Comparison of ENCODE assay signal across 8 cellular contexts in the genomic region with DNA sequence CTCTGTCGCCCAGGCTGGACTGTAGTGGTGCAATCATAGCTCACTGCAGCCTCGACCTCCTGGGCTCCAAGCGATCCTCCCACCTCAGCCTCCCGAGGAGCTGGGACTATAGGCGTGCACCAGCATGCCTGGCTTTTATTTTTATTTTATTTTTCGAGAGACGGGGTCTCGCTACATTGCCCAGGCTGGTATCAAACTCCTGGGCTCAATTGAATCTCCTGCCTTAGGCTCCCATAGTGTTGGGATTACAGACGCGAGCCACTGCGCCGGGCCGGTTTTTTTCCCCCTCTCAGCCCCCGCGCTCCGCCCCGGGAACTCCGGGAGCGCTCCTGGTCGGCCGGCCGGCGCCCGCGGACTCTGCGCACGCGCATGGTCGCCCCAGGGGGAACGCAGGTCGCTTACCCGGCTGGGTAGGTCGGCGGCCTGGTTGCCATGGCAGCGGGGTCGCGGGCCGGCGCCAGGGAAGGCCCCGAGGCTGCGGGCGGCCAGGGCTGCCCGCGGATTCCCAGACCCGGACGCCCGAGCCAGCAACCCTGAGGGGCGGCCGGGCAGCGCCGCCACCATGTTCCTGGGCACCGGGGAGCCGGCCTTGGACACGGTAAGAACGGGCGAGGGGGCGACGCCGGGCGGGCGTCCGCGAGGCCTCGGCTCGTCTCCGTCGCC. TPM values are rescaled to one million over a fixed set of nuclear protein-coding genes. Genes with fewer than 3 reads are reported as not detected.
DNase-seq lines count a peak whose midpoint lies in the region; ATAC-seq and TF ChIP-seq lines count a peak whose summit lies in the region.

A gene with protein sequence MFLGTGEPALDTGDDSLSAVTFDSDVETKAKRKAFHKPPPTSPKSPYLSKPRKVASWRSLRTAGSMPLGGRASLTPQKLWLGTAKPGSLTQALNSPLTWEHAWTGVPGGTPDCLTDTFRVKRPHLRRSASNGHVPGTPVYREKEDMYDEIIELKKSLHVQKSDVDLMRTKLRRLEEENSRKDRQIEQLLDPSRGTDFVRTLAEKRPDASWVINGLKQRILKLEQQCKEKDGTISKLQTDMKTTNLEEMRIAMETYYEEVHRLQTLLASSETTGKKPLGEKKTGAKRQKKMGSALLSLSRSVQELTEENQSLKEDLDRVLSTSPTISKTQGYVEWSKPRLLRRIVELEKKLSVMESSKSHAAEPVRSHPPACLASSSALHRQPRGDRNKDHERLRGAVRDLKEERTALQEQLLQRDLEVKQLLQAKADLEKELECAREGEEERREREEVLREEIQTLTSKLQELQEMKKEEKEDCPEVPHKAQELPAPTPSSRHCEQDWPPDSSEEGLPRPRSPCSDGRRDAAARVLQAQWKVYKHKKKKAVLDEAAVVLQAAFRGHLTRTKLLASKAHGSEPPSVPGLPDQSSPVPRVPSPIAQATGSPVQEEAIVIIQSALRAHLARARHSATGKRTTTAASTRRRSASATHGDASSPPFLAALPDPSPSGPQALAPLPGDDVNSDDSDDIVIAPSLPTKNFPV (plus strand): TSS at position 360 of the 663 bp plus-strand sequence. CDS start 203 bp downstream, at position 563.

- H3K4me3 ChIP-seq in DOHH2 (ENCODE audit: low read length) (peak within 1 kb of the TSS; percentile 71), GM23338 (peak within 1 kb of the TSS; percentile 90), neural progenitor cell (peak within 1 kb of the TSS; percentile 87), stomach smooth muscle (ENCODE audit: low read length in 2 of 2) (peak within 1 kb of the TSS; percentile 72 to 84)

- H3K36me3 ChIP-seq in DOHH2 (ENCODE audit: control insufficient read depth, low read length) (peaks cover 4% of the 10 kb centered on the region), GM23338 (ENCODE audit: insufficient read depth) (no peaks in the 10 kb centered on the region), neural progenitor cell (no peaks in the 10 kb centered on the region), stomach smooth muscle (ENCODE audit: control insufficient read depth in 2 of 2, insufficient read depth in 2 of 2, low read length in 2 of 2) (no peaks in the 10 kb centered on the region)

- H3K36me3 Mint-ChIP-seq in GM23338 (ENCODE audit: low read depth) (peaks cover 7% of the 10 kb centered on the region; the same call in 2 of the 3 replicates), neural progenitor cell (peaks cover 6% of the 10 kb centered on the region)

- H3K9me3 ChIP-seq in DOHH2 (ENCODE audit: control insufficient read depth, insufficient read depth, low read length) (no peaks in the 10 kb centered on the region), neural progenitor cell (ENCODE audit: low read depth) (no peaks in the 10 kb centered on the region), stomach smooth muscle (ENCODE audit: control insufficient read depth in 2 of 2, low read length in 2 of 2) (no peaks in the 10 kb centered on the region)

- H3K9me3 Mint-ChIP-seq in GM23338 (no peaks in the 10 kb centered on the region; the same call in 1 of the 3 replicates), neural progenitor cell (no peaks in the 10 kb centered on the region)

- H3F3A ChIP-seq in DOHH2 (ENCODE audit: control insufficient read depth, insufficient read depth) (peaks cover 18% of the 10 kb centered on the region), GM23338 (replicated peaks; ENCODE audit: low read depth) (peaks cover 11% of the 10 kb centered on the region), neural progenitor cell (ENCODE audit: low read depth) (peaks cover 41% of the 10 kb centered on the region)

- ATAC-seq in GM23338: peak; percentile 67

- peak; percentile 95 for DNase-seq in GM23338 (ENCODE audit: low spot score)
- peak; percentile 95 for DNase-seq in LoVo (ENCODE audit: low spot score)
- peak; percentile 93 for DNase-seq in SK-MEL-5 (ENCODE audit: low read depth, low spot score)
- DNase-seq in activated naive CD4-positive, alpha-beta T cell (lab: John Stamatoyannopoulos, UW): peak; percentile 68 to 86 (median 77)
- DNase-seq in foreskin melanocyte: peak; percentile 83
- DNase-seq in neural progenitor cell (ENCODE audit: low spot score): peak; percentile 99

- H3K4me2 ChIP-seq in DOHH2 (ENCODE audit: low read length) (peak within 1 kb of the TSS; percentile 68), GM23338 (peak within 1 kb of the TSS; percentile 95), neural progenitor cell (peak within 1 kb of the TSS; percentile 99)

- H3K4me1 ChIP-seq in DOHH2 (ENCODE audit: control insufficient read depth, low read length) (peaks cover 47% of the 10 kb centered on the region), GM23338 (ENCODE audit: insufficient read depth) (peaks cover 7% of the 10 kb centered on the region; the same call in 1 of the 2 replicates), neural progenitor cell (peaks cover 9% of the 10 kb centered on the region), stomach smooth muscle (ENCODE audit: control insufficient read depth, insufficient read depth, low read length) (peaks cover 29% of the 10 kb centered on the region)

- H3K9ac ChIP-seq in neural progenitor cell (peak within 1 kb of the TSS; percentile 29), stomach smooth muscle (ENCODE audit: low read length in 2 of 2) (peak within 1 kb of the TSS; percentile 70 to 80)

- TF ChIP-seq CTCF in DOHH2 (IDR thresholded peaks at IDR 0.05; ENCODE audit: low read depth, low read length, poor library complexity, severe bottlenecking) (no peak), GM23338 (conservative IDR thresholded peaks at IDR 0.05; ENCODE audit: low read depth in 2 of 2) (no peak), neural progenitor cell (IDR thresholded peaks at IDR 0.05) (no peak)

- H3K9me2 ChIP-seq in DOHH2 (replicated peaks; ENCODE audit: control insufficient read depth, low read length) (no peaks in the 10 kb centered on the region), GM23338 (ENCODE audit: insufficient read depth) (no peaks in the 10 kb centered on the region)

- H3K27me3 ChIP-seq in DOHH2 (ENCODE audit: control insufficient read depth, low read length) (no peaks in the 10 kb centered on the region), GM23338 (ENCODE audit: insufficient read depth) (no peaks in the 10 kb centered on the region), neural progenitor cell (no peaks in the 10 kb centered on the region), stomach smooth muscle (ENCODE audit: control insufficient read depth in 1 of 2, insufficient read depth in 2 of 2, low read length in 2 of 2) (no peaks in the 10 kb centered on the region)

- H3K4me1 Mint-ChIP-seq in GM23338 (peaks cover 3% of the 10 kb centered on the region), neural progenitor cell (peaks cover 28% of the 10 kb centered on the region)

- H2AFZ ChIP-seq in GM23338 (peak within 1 kb of the TSS; percentile 98), neural progenitor cell (replicated peaks) (peak within 1 kb of the TSS; percentile 72)

- no peak within 1 kb of the TSS for H3K27ac Mint-ChIP-seq in GM23338
- H3K27ac Mint-ChIP-seq in neural progenitor cell: peak within 1 kb of the TSS; percentile 81

- H4K20me1 ChIP-seq in DOHH2 (ENCODE audit: control insufficient read depth, insufficient read depth, low read depth, low read length): no peaks in the 10 kb centered on the region
- H4K20me1 ChIP-seq in GM23338 (replicated peaks; ENCODE audit: insufficient read depth): peaks cover 2% of the 10 kb centered on the region; the same call in 1 of the 2 replicates
- peaks cover 13% of the 10 kb centered on the region for H4K20me1 ChIP-seq in neural progenitor cell (ENCODE audit: low read depth)

- H3K79me2 ChIP-seq in DOHH2 (ENCODE audit: control insufficient read depth, low read length) (peaks cover 18% of the 10 kb centered on the region), GM23338 (replicated peaks; ENCODE audit: insufficient read depth) (peaks cover 11% of the 10 kb centered on the region), neural progenitor cell (ENCODE audit: low read depth) (peaks cover 20% of the 10 kb centered on the region)

- in situ Hi-C loops in SK-MEL-5 (cut with HindIII; ENCODE audit: low pct_unique_long_range_greater_than_20kb, low sequenced_read_pairs): no loop called here

- H3K27ac ChIP-seq in DOHH2 (ENCODE audit: low read depth, low read length): no peak within 1 kb of the TSS
- H3K27ac ChIP-seq in GM23338 (ENCODE audit: low read depth): no peak within 1 kb of the TSS
- H3K27ac ChIP-seq in neural progenitor cell: no peak within 1 kb of the TSS
- no peak within 1 kb of the TSS for H3K27ac ChIP-seq in stomach smooth muscle (ENCODE audit: low read length)

- H3K4me3 Mint-ChIP-seq in GM23338 (peak within 1 kb of the TSS; percentile 68), neural progenitor cell (peak within 1 kb of the TSS; percentile 86)

- H3K27me3 Mint-ChIP-seq in GM23338 (ENCODE audit: insufficient read depth, low read depth, poor library complexity): peaks cover 6% of the 10 kb centered on the region
- peaks cover 8% of the 10 kb centered on the region for H3K27me3 Mint-ChIP-seq in neural progenitor cell (ENCODE audit: insufficient read depth, low read depth)

TF ChIP-seq in GM23338, 12 proteins besides CTCF, POLR2A, EP300 and RAD21 (continues in another document):
- no peak for TF ChIP-seq JUNB (IDR thresholded peaks at IDR 0.05; ENCODE audit: unreplicated experiment)
- TF ChIP-seq POLR2AphosphoS5 (IDR thresholded peaks at IDR 0.05; ENCODE audit: low read depth): no peak
- no peak for TF ChIP-seq STAT1 (IDR thresholded peaks at IDR 0.05; ENCODE audit: unreplicated experiment)
- no peak; the same call in 1 of the 2 replicates for TF ChIP-seq CREB1 (CRISPR knock-in tag; IDR thresholded peaks at IDR 0.05; ENCODE audit: low read depth)
- TF ChIP-seq, protein P1, sequence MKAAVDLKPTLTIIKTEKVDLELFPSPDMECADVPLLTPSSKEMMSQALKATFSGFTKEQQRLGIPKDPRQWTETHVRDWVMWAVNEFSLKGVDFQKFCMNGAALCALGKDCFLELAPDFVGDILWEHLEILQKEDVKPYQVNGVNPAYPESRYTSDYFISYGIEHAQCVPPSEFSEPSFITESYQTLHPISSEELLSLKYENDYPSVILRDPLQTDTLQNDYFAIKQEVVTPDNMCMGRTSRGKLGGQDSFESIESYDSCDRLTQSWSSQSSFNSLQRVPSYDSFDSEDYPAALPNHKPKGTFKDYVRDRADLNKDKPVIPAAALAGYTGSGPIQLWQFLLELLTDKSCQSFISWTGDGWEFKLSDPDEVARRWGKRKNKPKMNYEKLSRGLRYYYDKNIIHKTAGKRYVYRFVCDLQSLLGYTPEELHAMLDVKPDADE (IDR thresholded peaks at IDR 0.05): no peak

RNA-seq across cellular contexts. Expression of the gene that starts here (rescaled TPM):
- 5.0 and 6.5 TPM in 2 replicates for total RNA-seq in GM23338 (2014; rRNA removed; shearing (Covaris generic))
- 5.9 and 7.7 TPM in 2 replicates for polyA plus RNA-seq in GM23338 (2016; fragmentation: Nextera tagmentation; extraction: Ambion mirVana)
- 22.3 and 26.2 TPM in 2 replicates for total RNA-seq in SK-MEL-5 (2014; rRNA removed; shearing (Covaris generic))
- 24.4 and 34.3 TPM in 2 replicates for polyA plus RNA-seq in SK-MEL-5 (2015; cell fraction: cytosol; rRNA removed)
- 33.8 and 55.8 TPM in 2 replicates for polyA plus RNA-seq in SK-MEL-5 (2015; cell fraction: nucleus; rRNA removed)
- total RNA-seq in neural progenitor cell (ENCODE audit: low replicate concordance): 4.6 and 10.1 TPM in 2 replicates
